Comparison of ENCODE assay signal across 1 cellular context in genomic region chr15:67755264-67755663, GRCh38.
TF ChIP-seq lines count a peak whose summit lies in the region.

No MANE protein-coding gene starts in this region.

TF ChIP-seq in HepG2, 621 proteins besides CTCF, POLR2A, EP300 and RAD21:
- no peak for TF ChIP-seq CENPX (CRISPR knock-in tag; IDR thresholded peaks at IDR 0.05)
- TF ChIP-seq, protein P1, sequence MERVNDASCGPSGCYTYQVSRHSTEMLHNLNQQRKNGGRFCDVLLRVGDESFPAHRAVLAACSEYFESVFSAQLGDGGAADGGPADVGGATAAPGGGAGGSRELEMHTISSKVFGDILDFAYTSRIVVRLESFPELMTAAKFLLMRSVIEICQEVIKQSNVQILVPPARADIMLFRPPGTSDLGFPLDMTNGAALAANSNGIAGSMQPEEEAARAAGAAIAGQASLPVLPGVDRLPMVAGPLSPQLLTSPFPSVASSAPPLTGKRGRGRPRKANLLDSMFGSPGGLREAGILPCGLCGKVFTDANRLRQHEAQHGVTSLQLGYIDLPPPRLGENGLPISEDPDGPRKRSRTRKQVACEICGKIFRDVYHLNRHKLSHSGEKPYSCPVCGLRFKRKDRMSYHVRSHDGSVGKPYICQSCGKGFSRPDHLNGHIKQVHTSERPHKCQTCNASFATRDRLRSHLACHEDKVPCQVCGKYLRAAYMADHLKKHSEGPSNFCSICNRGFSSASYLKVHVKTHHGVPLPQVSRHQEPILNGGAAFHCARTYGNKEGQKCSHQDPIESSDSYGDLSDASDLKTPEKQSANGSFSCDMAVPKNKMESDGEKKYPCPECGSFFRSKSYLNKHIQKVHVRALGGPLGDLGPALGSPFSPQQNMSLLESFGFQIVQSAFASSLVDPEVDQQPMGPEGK (CRISPR knock-in tag; IDR thresholded peaks at IDR 0.05): no peak
- TF ChIP-seq, protein P2, sequence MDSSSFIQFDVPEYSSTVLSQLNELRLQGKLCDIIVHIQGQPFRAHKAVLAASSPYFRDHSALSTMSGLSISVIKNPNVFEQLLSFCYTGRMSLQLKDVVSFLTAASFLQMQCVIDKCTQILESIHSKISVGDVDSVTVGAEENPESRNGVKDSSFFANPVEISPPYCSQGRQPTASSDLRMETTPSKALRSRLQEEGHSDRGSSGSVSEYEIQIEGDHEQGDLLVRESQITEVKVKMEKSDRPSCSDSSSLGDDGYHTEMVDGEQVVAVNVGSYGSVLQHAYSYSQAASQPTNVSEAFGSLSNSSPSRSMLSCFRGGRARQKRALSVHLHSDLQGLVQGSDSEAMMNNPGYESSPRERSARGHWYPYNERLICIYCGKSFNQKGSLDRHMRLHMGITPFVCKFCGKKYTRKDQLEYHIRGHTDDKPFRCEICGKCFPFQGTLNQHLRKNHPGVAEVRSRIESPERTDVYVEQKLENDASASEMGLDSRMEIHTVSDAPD (CRISPR knock-in tag; IDR thresholded peaks at IDR 0.05): no peak
